8 cellular contexts compared by ENCODE assay signal in the genomic region with DNA sequence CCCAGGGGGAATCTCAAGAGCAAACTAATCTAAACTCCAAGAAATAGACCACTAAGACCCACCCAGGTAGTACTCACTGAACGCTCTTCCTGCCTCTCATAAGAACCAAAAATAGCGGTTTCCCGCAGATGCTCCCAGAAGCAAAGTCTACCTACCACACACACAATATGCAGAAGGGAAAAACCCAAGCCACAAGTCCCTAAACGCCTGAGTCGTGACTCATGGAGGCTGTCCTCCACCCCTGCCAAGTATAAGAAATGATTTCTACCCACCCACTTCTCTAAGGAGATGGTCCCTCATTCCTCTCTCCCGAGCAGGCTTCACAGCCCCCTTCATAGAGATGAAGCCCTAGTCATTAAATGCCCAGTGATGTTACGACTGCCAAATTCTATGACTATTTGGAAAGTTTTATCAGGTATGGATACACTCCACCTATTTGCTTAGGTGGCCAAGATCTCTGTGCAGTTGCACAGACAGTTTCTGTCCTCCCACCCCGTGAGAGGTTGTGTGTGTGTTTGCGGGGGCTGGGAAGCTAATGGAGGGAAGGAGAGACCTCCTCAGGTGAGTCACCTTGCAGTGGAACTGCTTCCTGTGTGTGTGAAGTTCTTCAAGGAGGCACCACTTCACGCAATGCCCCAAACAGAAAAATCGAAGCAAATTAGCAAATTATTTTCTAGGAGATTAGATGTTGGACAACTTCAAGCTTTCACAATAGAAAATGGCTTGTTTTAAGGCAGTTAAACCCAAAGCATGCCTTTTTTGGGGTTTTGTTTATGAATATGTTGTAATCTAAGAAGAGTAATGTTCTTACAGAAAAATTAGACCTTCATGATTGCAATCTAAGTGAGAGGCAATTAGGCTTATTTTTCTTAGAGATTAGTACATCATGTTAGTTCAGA.
A peak's percentile ranks its signal among the peaks of the same experiment; 100 is the strongest.
DNase-seq lines count a peak whose midpoint lies in the region; ATAC-seq and TF ChIP-seq lines count a peak whose summit lies in the region.

No MANE protein-coding gene starts in this region.

- peak overlapping the region; percentile 34 for H3K9ac ChIP-seq in ES-I3 (ENCODE audit: low read depth, low read length)

- peaks cover 15% of the 10 kb centered on the region for H3K4me1 Mint-ChIP-seq in activated T-helper 17 cell treated with anti-CD3 and anti-CD28 coated beads, Interleukin-2, amount 50 U/mL, for 72 hours

- DNase-seq in NCI-H460 (ENCODE audit: extremely low read depth, low read depth) (peak; percentile 86), foreskin keratinocyte (peak; percentile 95 to 97), gastrocnemius medialis (no peak), ureter (ENCODE audit: low spot score) (no peak), NCI-H69 (lab: John Stamatoyannopoulos, UW) (no peak), NCI-H526 treated with DMSO at 0.1 percent for 48 hours (lab: John Stamatoyannopoulos, UW) (no peak)

- TF ChIP-seq POLR2A in gastrocnemius medialis (IDR thresholded peaks at IDR 0.05): no peak

- H3K36me3 ChIP-seq in ES-I3 (ENCODE audit: insufficient read depth, low read length) (no peaks in the 10 kb centered on the region), gastrocnemius medialis (no peaks in the 10 kb centered on the region)

- H3K27ac Mint-ChIP-seq in activated T-helper 17 cell treated with anti-CD3 and anti-CD28 coated beads, Interleukin-2, amount 50 U/mL, for 72 hours: peak overlapping the region; percentile 91

- H3K27me3 ChIP-seq in foreskin keratinocyte (no peaks in the 10 kb centered on the region), gastrocnemius medialis (no peaks in the 10 kb centered on the region)

- no peaks in the 10 kb centered on the region for H3K9me3 Mint-ChIP-seq in activated T-helper 17 cell treated with anti-CD3 and anti-CD28 coated beads, Interleukin-2, amount 50 U/mL, for 72 hours

- ATAC-seq in activated T-helper 17 cell treated with anti-CD3 and anti-CD28 coated beads, Interleukin-2, amount 50 U/mL, for 72 hours (replicated peaks): peak; percentile 88
- ATAC-seq in foreskin keratinocyte (peak; percentile 66), gastrocnemius medialis (peak in 1 of 2 donors; percentile 26)

- H3K9me3 ChIP-seq in ES-I3 (ENCODE audit: control insufficient read depth, insufficient read depth, low read length): no peaks in the 10 kb centered on the region
- H3K9me3 ChIP-seq in gastrocnemius medialis: no peaks in the 10 kb centered on the region

- in situ Hi-C loops in gastrocnemius medialis (cut with MboI; ENCODE audit: low sequenced_read_pairs in 4 of 4): no loop called here

- TF ChIP-seq CTCF in foreskin keratinocyte (conservative IDR thresholded peaks at IDR 0.05): no peak
- no peak for TF ChIP-seq CTCF in gastrocnemius medialis (IDR thresholded peaks at IDR 0.05 in 4 of 5, conservative IDR thresholded peaks at IDR 0.05 in 1 of 5)

- H3K27me3 Mint-ChIP-seq in activated T-helper 17 cell treated with anti-CD3 and anti-CD28 coated beads, Interleukin-2, amount 50 U/mL, for 72 hours: no peaks in the 10 kb centered on the region

- intact Hi-C loops in gastrocnemius medialis (cut with DNase I; ENCODE audit: low total_unique reads): no loop called here

- H3K27ac ChIP-seq in foreskin keratinocyte (peak overlapping the region; percentile 95), gastrocnemius medialis (peak overlapping the region; percentile 71 to 79 (median 74))

- H3K4me3 ChIP-seq in gastrocnemius medialis: no peak overlapping the region

- H3K4me3 Mint-ChIP-seq in activated T-helper 17 cell treated with anti-CD3 and anti-CD28 coated beads, Interleukin-2, amount 50 U/mL, for 72 hours: peak overlapping the region; percentile 73

- H3K4me1 ChIP-seq in ES-I3 (ENCODE audit: insufficient read depth, low read length) (peaks cover 36% of the 10 kb centered on the region), foreskin keratinocyte (peaks cover 43% of the 10 kb centered on the region), gastrocnemius medialis (peaks cover 14 to 15% of the 10 kb centered on the region in 2 donors)

- peaks cover 6% of the 10 kb centered on the region for H3K36me3 Mint-ChIP-seq in activated T-helper 17 cell treated with anti-CD3 and anti-CD28 coated beads, Interleukin-2, amount 50 U/mL, for 72 hours (ENCODE audit: low read depth)

Comparison
In these comparisons a context has a peak if more than half of its experiments do, and no peak if none do; other contexts are left out.
1. DNase-seq: peak in NCI-H460 (single experiment) and foreskin keratinocyte (2 of 2); none in gastrocnemius medialis (0 of 2), ureter (single experiment), NCI-H69 (single experiment) and NCI-H526 treated with DMSO at 0.1 percent for 48 hours (single experiment).